Comparison of ENCODE assay signal across 1 cellular context in genomic region chr3:107522510-107523360, GRCh38.
TF ChIP-seq lines count a peak whose summit lies in the region.

Gene BBX (plus strand): TSS chr3:107522962. CDS start chr3:107710461, 187,499 bp downstream.

TF ChIP-seq in HepG2, 621 proteins besides CTCF, POLR2A, EP300 and RAD21 (continued from another document and continues in another):
- no peak for TF ChIP-seq TERF1 (CRISPR knock-in tag; IDR thresholded peaks at IDR 0.05)
- TF ChIP-seq ZNF362 (CRISPR knock-in tag; IDR thresholded peaks at IDR 0.05; ENCODE audit: borderline replicate concordance): no peak
- peak; percentile 36; the same call in 1 of the 2 replicates for TF ChIP-seq IKZF5 (CRISPR knock-in tag; IDR thresholded peaks at IDR 0.05)
- no peak for TF ChIP-seq MZF1 (CRISPR knock-in tag; IDR thresholded peaks at IDR 0.05; ENCODE audit: borderline replicate concordance)
- TF ChIP-seq MED8 (CRISPR knock-in tag; IDR thresholded peaks at IDR 0.05; ENCODE audit: insufficient replicate concordance): no peak
- no peak for TF ChIP-seq ZBTB21 (CRISPR knock-in tag; IDR thresholded peaks at IDR 0.05)
- TF ChIP-seq HMGXB3 (CRISPR knock-in tag; IDR thresholded peaks at IDR 0.05; ENCODE audit: borderline replicate concordance): peak; percentile 97
- TF ChIP-seq MTERF4 (CRISPR knock-in tag; IDR thresholded peaks at IDR 0.05): no peak
- no peak for TF ChIP-seq NFE2 (CRISPR knock-in tag; IDR thresholded peaks at IDR 0.05)
- TF ChIP-seq TEAD2 (CRISPR knock-in tag; IDR thresholded peaks at IDR 0.05): no peak
- peak; percentile 86 for TF ChIP-seq DRAP1 (CRISPR knock-in tag; IDR thresholded peaks at IDR 0.05)
- TF ChIP-seq POLR2G (IDR thresholded peaks at IDR 0.05; ENCODE audit: low read depth, low read length): peak; percentile 70
- peak; percentile 18; the same call in 1 of the 2 replicates for TF ChIP-seq YEATS4 (CRISPR knock-in tag; IDR thresholded peaks at IDR 0.05; ENCODE audit: borderline replicate concordance)
- no peak for TF ChIP-seq ZFP90 (CRISPR knock-in tag; IDR thresholded peaks at IDR 0.05; ENCODE audit: borderline replicate concordance)
- TF ChIP-seq FOXA3 (CRISPR knock-in tag; IDR thresholded peaks at IDR 0.05): peak; percentile 44
- TF ChIP-seq ZBTB49 (CRISPR knock-in tag; IDR thresholded peaks at IDR 0.05; ENCODE audit: borderline replicate concordance): no peak
- TF ChIP-seq ZNF615 (CRISPR knock-in tag; IDR thresholded peaks at IDR 0.05; ENCODE audit: borderline replicate concordance): no peak
- TF ChIP-seq TFE3 (CRISPR knock-in tag; IDR thresholded peaks at IDR 0.05): no peak
- TF ChIP-seq RELA (CRISPR knock-in tag; IDR thresholded peaks at IDR 0.05): no peak
- TF ChIP-seq MXD4 (CRISPR knock-in tag; IDR thresholded peaks at IDR 0.05): no peak
- no peak for TF ChIP-seq NFE2L2 (IDR thresholded peaks at IDR 0.05; ENCODE audit: low read length)
- no peak for TF ChIP-seq ZNF468 (CRISPR knock-in tag; IDR thresholded peaks at IDR 0.05)
- TF ChIP-seq ZNF619 (CRISPR knock-in tag; IDR thresholded peaks at IDR 0.05): no peak
- peak; percentile 87 for TF ChIP-seq KDM2A (CRISPR knock-in tag; IDR thresholded peaks at IDR 0.05; ENCODE audit: borderline replicate concordance, low read depth)
- TF ChIP-seq ZBTB43 (CRISPR knock-in tag; conservative IDR thresholded peaks at IDR 0.05): no peak
- no peak for TF ChIP-seq ZXDC (CRISPR knock-in tag; IDR thresholded peaks at IDR 0.05)
- no peak for TF ChIP-seq CAMTA2 (CRISPR knock-in tag; IDR thresholded peaks at IDR 0.05; ENCODE audit: borderline replicate concordance)
- TF ChIP-seq SRSF1 (optimal IDR thresholded peaks at IDR 0.05; ENCODE audit: low read depth, low read length): no peak
- no peak for TF ChIP-seq RFXAP (CRISPR knock-in tag; IDR thresholded peaks at IDR 0.05; ENCODE audit: borderline replicate concordance)
- TF ChIP-seq HMG20B (CRISPR knock-in tag; conservative IDR thresholded peaks at IDR 0.05): no peak
- TF ChIP-seq ATF4 (CRISPR knock-in tag; IDR thresholded peaks at IDR 0.05): 0 out of 4 replicates have a peak, but pooled peaks of 1 of the 2 experiments have one; percentile 10
- peak; percentile 41; the same call in 1 of the 2 replicates for TF ChIP-seq ZBTB38 (CRISPR knock-in tag; IDR thresholded peaks at IDR 0.05)
- TF ChIP-seq SP2 (CRISPR knock-in tag; IDR thresholded peaks at IDR 0.05): peak; percentile 97
- no peak for TF ChIP-seq TFDP2 (CRISPR knock-in tag; IDR thresholded peaks at IDR 0.05)
- no peak for TF ChIP-seq NR2F6 (IDR thresholded peaks at IDR 0.05)
- TF ChIP-seq NR2F6 (CRISPR knock-in tag; IDR thresholded peaks at IDR 0.05): no peak
- TF ChIP-seq ZNF652 (CRISPR knock-in tag; IDR thresholded peaks at IDR 0.05; ENCODE audit: borderline replicate concordance, low read depth): no peak
- no peak for TF ChIP-seq ZBTB14 (CRISPR knock-in tag; IDR thresholded peaks at IDR 0.05)
